In genomic region chr7:107890962-107891618, GRCh38 we compare ENCODE assay signal across 8 cellular contexts. TPM values are rescaled to one million over a fixed set of nuclear protein-coding genes. Genes with fewer than 3 reads are reported as not detected.
DNase-seq lines count a peak whose midpoint lies in the region; ATAC-seq and TF ChIP-seq lines count a peak whose summit lies in the region.

DLD (plus strand) TSS chr7:107891183; CDS start chr7:107891251, 68 bp downstream.

- 1% methylated on average over 36 to 54 of the region's 54 CpGs for WGBS in upper lobe of left lung, 2 donors

- intact Hi-C loops in cardiac septum (cut with DNase I) (loop anchor here (5.0 kb wide), 2 partner anchors 76 to 126 kb away; no protein-coding TSS in a partner anchor), posterior cingulate gyrus (cut with DNase I) (no loop called here)

- no peaks in the 10 kb centered on the region for H3K27me3 ChIP-seq in adipocyte (replicated peaks; ENCODE audit: control insufficient read depth, insufficient read depth, low read length)
- no peaks in the 10 kb centered on the region for H3K27me3 ChIP-seq in upper lobe of left lung

- H3K4me1 ChIP-seq in adipocyte (ENCODE audit: control insufficient read depth, insufficient read depth, low read length), result peaks cover 32% of the 10 kb centered on the region
- peaks cover 25 to 34% (median 25%) of the 10 kb centered on the region in 4 donors for H3K4me1 ChIP-seq in upper lobe of left lung

- ATAC-seq in HG02759 (IDR thresholded peaks at IDR 0.05; ENCODE audit: unreplicated experiment) (peak; percentile 99), upper lobe of left lung (ENCODE audit: low FRiP score in 2 of 2) (peak; percentile 100)

- DNase-seq in GM12864 (ENCODE audit: low read depth) (peak; percentile 71), NCI-H1417 treated with DMSO at 0.1 percent for 48 hours (lab: John Stamatoyannopoulos, UW) (peak; percentile 75), T follicular helper cell (ENCODE audit: low read depth) (peak; percentile 91), adipocyte (ENCODE audit: low read depth) (peak; percentile 97), cardiac septum (ENCODE audit: low spot score) (peak; percentile 98), posterior cingulate gyrus (peak; percentile 91 to 99 (median 96)), upper lobe of left lung (peak; percentile 95 to 99)

- H3K36me3 ChIP-seq in adipocyte (ENCODE audit: control insufficient read depth, insufficient read depth, low read length, severe bottlenecking), result peaks cover 31% of the 10 kb centered on the region
- H3K36me3 ChIP-seq in upper lobe of left lung, result peaks cover 0 to 23% (median 1%) of the 10 kb centered on the region in 4 donors

- peak within 1 kb of the TSS; percentile 90 to 98 (median 94) for H3K27ac ChIP-seq in upper lobe of left lung

- peak within 1 kb of the TSS; percentile 96 for H3K9ac ChIP-seq in adipocyte (ENCODE audit: low read length)

- peak in 1 of 4 donors; percentile 72 for TF ChIP-seq EP300 in upper lobe of left lung (IDR thresholded peaks at IDR 0.05)

- TF ChIP-seq CTCF in GM12864 (IDR thresholded peaks at IDR 0.05; ENCODE audit: low read depth, low read length, missing control alignments), result no peak
- peak in 4 of 6 experiments; percentile 14 to 36 (median 20) for TF ChIP-seq CTCF in upper lobe of left lung (IDR thresholded peaks at IDR 0.05)

- H3K9me3 ChIP-seq in adipocyte (ENCODE audit: control insufficient read depth, low read length) (no peaks in the 10 kb centered on the region), upper lobe of left lung (no peaks in the 10 kb centered on the region)

- peak in 3 of 4 donors; percentile 62 to 95 (median 91) for TF ChIP-seq POLR2A in upper lobe of left lung (IDR thresholded peaks at IDR 0.05)

- H3K4me3 ChIP-seq in GM12864 (ENCODE audit: low read depth, low read length) (peak within 1 kb of the TSS; percentile 85), adipocyte (ENCODE audit: low read length) (peak within 1 kb of the TSS; percentile 96), upper lobe of left lung (peak within 1 kb of the TSS; percentile 63 to 71 (median 69))

RNA-seq across cellular contexts. Expression of gene DLD, which starts in this region (rescaled TPM):
- total RNA-seq in cardiac septum (299 TPM), upper lobe of left lung (10 to 100 TPM; 21.3 to 62.9 (median 52.9) TPM)

Comparison
In these comparisons a context has a peak if more than half of its experiments do, and no peak if none do; other contexts are left out.
1. Peak in every context shown above with its lines: DNase-seq, ATAC-seq, H3K4me3 ChIP-seq and H3K27ac ChIP-seq.